ENCODE assay signal across 11 cellular contexts in genomic region chr14:45838597-45838996, GRCh38.
A peak's percentile ranks its signal among the peaks of the same experiment; 100 is the strongest.
DNase-seq lines count a peak whose midpoint lies in the region; ATAC-seq, FAIRE-seq and TF ChIP-seq lines count a peak whose summit lies in the region.
"Had no signal": no experiment of that assay in that cellular context is flagged by ENCODE, and none has a peak within 500 bp of the region (broad histone marks: within the 10 kb centered on the region; RNA-seq: fewer than 3 reads in every experiment).

No MANE protein-coding gene starts in this region.

- no peak for ATAC-seq in HG02970 (IDR thresholded peaks at IDR 0.05; ENCODE audit: low FRiP score, unreplicated experiment)
- no peak for ATAC-seq in HG03571 (IDR thresholded peaks at IDR 0.05; ENCODE audit: unreplicated experiment)
- ATAC-seq: mucosa of descending colon had no signal

- intact Hi-C loops in MCF 10A (cut with micrococcal nuclease), result loop anchor here (1.0 to 2.0 kb wide), 2 partner anchors 102 to 506 kb away; no protein-coding TSS in a partner anchor
- intact Hi-C loops in breast epithelium (cut with DNase I; ENCODE audit: low total_unique reads), result no loop called here

- POLR2A ChIA-PET in MCF 10A (lab: Yijun Ruan, JAX), result no interaction called here

- H3K9me3 ChIP-seq in breast epithelium, result no peaks in the 10 kb centered on the region
- H3K9me3 ChIP-seq: BLaER1, mucosa of descending colon had no signal

- no peaks in the 10 kb centered on the region for H3K9me3 Mint-ChIP-seq in MCF 10A (ENCODE audit: unreplicated experiment)

- no peaks in the 10 kb centered on the region for H3K27me3 ChIP-seq in breast epithelium
- H3K27me3 ChIP-seq: BLaER1, brain microvascular endothelial cell had no signal

- no peak overlapping the region for H3K4me3 Mint-ChIP-seq in MCF 10A (ENCODE audit: unreplicated experiment)

- H3K36me3 ChIP-seq in breast epithelium, result no peaks in the 10 kb centered on the region
- H3K36me3 ChIP-seq: BLaER1, brain microvascular endothelial cell had no signal

- H3K4me1 Mint-ChIP-seq in MCF 10A (ENCODE audit: insufficient read depth, unreplicated experiment), result no peaks in the 10 kb centered on the region

- TF ChIP-seq CTCF in MCF 10A (IDR thresholded peaks at IDR 0.05; ENCODE audit: unreplicated experiment), result no peak
- TF ChIP-seq CTCF in breast epithelium (IDR thresholded peaks at IDR 0.05), result no peak
- TF ChIP-seq CTCF in choroid plexus epithelial cell (conservative IDR thresholded peaks at IDR 0.05; ENCODE audit: low read depth, low read length), result no peak

- DNase-seq in MCF 10A (ENCODE audit: unreplicated experiment) (peak; percentile 34), breast epithelium (ENCODE audit: low spot score in 2 of 2) (no peak), NCI-H2081 treated with DMSO at 0.1 percent for 48 hours (lab: John Stamatoyannopoulos, UW) (peak; percentile 30), choroid plexus epithelial cell (ENCODE audit: low read depth) (peak; percentile 4), urothelium cell line (ENCODE audit: low spot score) (peak; percentile 11), nucleus accumbens (lab: John Stamatoyannopoulos, UW) (no peak)
- DNase-seq: brain microvascular endothelial cell, mucosa of descending colon had no signal

- TF ChIP-seq POLR2A in breast epithelium (IDR thresholded peaks at IDR 0.05), result no peak

- H3K27me3 Mint-ChIP-seq in MCF 10A (ENCODE audit: insufficient read depth, unreplicated experiment), result no peaks in the 10 kb centered on the region

- H3K4me3 ChIP-seq in breast epithelium, result no peak overlapping the region
- H3K4me3 ChIP-seq in choroid plexus epithelial cell (ENCODE audit: low read depth, low read length), result no peak overlapping the region
- H3K4me3 ChIP-seq: BLaER1, mucosa of descending colon had no signal

- no TSS peak for BruUV-seq in MCF 10A (replicated peaks; lab: Mats Ljungman, UMichigan)

- no peak overlapping the region for H3K27ac Mint-ChIP-seq in MCF 10A (ENCODE audit: low read depth, unreplicated experiment)

- H3K27ac ChIP-seq in breast epithelium, result no peak overlapping the region
- H3K27ac ChIP-seq: BLaER1, brain microvascular endothelial cell had no signal

- H3K4me1 ChIP-seq in breast epithelium, result no peaks in the 10 kb centered on the region

- peak; percentile 37 for FAIRE-seq in urothelium cell line (lab: Jason Lieb, UNC)

- no peaks in the 10 kb centered on the region for H3K36me3 Mint-ChIP-seq in MCF 10A (ENCODE audit: insufficient read depth, unreplicated experiment)

- CTCF ChIA-PET in MCF 10A (lab: Yijun Ruan, JAX), result interaction anchor here (0.5 to 2.6 kb wide), 8 partner anchors 9 to 413 kb away, joined by 3 to 11 read pairs (median 4); no protein-coding TSS in a partner anchor

Comparison
In these comparisons a context has a peak if more than half of its experiments do, and no peak if none do; other contexts are left out.
1. DNase-seq: peak in MCF 10A (single experiment), NCI-H2081 treated with DMSO at 0.1 percent for 48 hours (single experiment), choroid plexus epithelial cell (single experiment) and urothelium cell line (single experiment); none in breast epithelium (0 of 2) and nucleus accumbens (0 of 56).